8 cellular contexts compared by ENCODE assay signal in genomic region chr15:66700412-66700801, GRCh38. TPM values are rescaled to one million over a fixed set of nuclear protein-coding genes. Genes with fewer than 3 reads are reported as not detected.
DNase-seq lines count a peak whose midpoint lies in the region; ATAC-seq, FAIRE-seq and TF ChIP-seq lines count a peak whose summit lies in the region.

No MANE protein-coding gene starts in this region.

- WGBS in HUES64, result 9% methylated on average over 13 of the region's 13 CpGs
- WGBS in small intestine, 3 donors, result 4 to 9% (median 8%) methylated on average over 13 of the region's 13 CpGs

- H3K4me1 Mint-ChIP-seq in naive thymus-derived CD8-positive, alpha-beta T cell, result peaks cover 7 to 21% (median 14%) of the 10 kb centered on the region in 4 donors

- H3K27me3 ChIP-seq in BE2C (no peaks in the 10 kb centered on the region), HUES64 (ENCODE audit: insufficient read depth, low read length) (peaks cover 37% of the 10 kb centered on the region), small intestine (ENCODE audit: control insufficient read depth in 2 of 2, insufficient read depth in 2 of 2, low read length in 2 of 2) (no peaks in the 10 kb centered on the region)

- H3K36me3 Mint-ChIP-seq in naive thymus-derived CD8-positive, alpha-beta T cell, result peaks cover 0 to 3% (median 0%) of the 10 kb centered on the region in 3 donors

- no peaks in the 10 kb centered on the region for H3K9me3 Mint-ChIP-seq in naive thymus-derived CD8-positive, alpha-beta T cell

- TF ChIP-seq CTCF in BE2C (IDR thresholded peaks at IDR 0.05; ENCODE audit: low read depth, low read length) (no peak), cardiac fibroblast (IDR thresholded peaks at IDR 0.05; ENCODE audit: low read depth, low read length) (no peak)

- H3K27ac ChIP-seq in HUES64 (ENCODE audit: low read depth, low read length), result no peak overlapping the region
- H3K27ac ChIP-seq in small intestine (ENCODE audit: low read depth in 1 of 2, low read length in 1 of 2), result peak overlapping the region in 1 of 2 donors; percentile 63

- H3K4me3 ChIP-seq in BE2C (ENCODE audit: low read depth, low read length), result peak overlapping the region; percentile 57
- peak overlapping the region; percentile 62 for H3K4me3 ChIP-seq in HUES64 (ENCODE audit: low read length)
- peak overlapping the region; percentile 48 to 55 for H3K4me3 ChIP-seq in cardiac fibroblast (replicated peaks in 1 of 2; ENCODE audit: low read depth in 2 of 2, low read length in 2 of 2)
- H3K4me3 ChIP-seq in small intestine (ENCODE audit: low read depth in 1 of 2, low read length in 2 of 2), result peak overlapping the region in 1 of 2 donors; percentile 80

- peaks cover 4 to 23% (median 14%) of the 10 kb centered on the region in 5 donors for H3K27me3 Mint-ChIP-seq in naive thymus-derived CD8-positive, alpha-beta T cell

- FAIRE-seq in small intestine (lab: Jason Lieb, UNC), result no peak

- POLR2A ChIA-PET in naive thymus-derived CD8-positive, alpha-beta T cell (lab: Charles Lee), result interaction anchor here (0.5 to 1.6 kb wide), 5 partner anchors 27 to 842 kb away, joined by 3 to 5 read pairs (median 4); no protein-coding TSS in a partner anchor

- H3K27ac Mint-ChIP-seq in naive thymus-derived CD8-positive, alpha-beta T cell, result peak overlapping the region in 7 of 10 donors; percentile 41 to 91 (median 83)

- DNase-seq in BE2C (no peak), cardiac fibroblast (ENCODE audit: low read depth in 2 of 2) (no peak), small intestine (no peak)
- no peak for DNase-seq in naive thymus-derived CD8-positive, alpha-beta T cell

- H3K36me3 ChIP-seq in BE2C, result peaks cover 7% of the 10 kb centered on the region; the same call in 1 of the 2 replicates
- no peaks in the 10 kb centered on the region for H3K36me3 ChIP-seq in HUES64 (ENCODE audit: insufficient read depth, low read length)
- no peaks in the 10 kb centered on the region for H3K36me3 ChIP-seq in small intestine (ENCODE audit: control insufficient read depth in 2 of 2, insufficient read depth in 2 of 2, low read length in 2 of 2)

- peak overlapping the region; percentile 70 to 94 (median 90) for H3K4me3 Mint-ChIP-seq in naive thymus-derived CD8-positive, alpha-beta T cell

- H3K9me3 ChIP-seq in BE2C, result no peaks in the 10 kb centered on the region
- no peaks in the 10 kb centered on the region for H3K9me3 ChIP-seq in HUES64 (ENCODE audit: insufficient read depth, low read depth, low read length)
- no peaks in the 10 kb centered on the region for H3K9me3 ChIP-seq in small intestine (ENCODE audit: control insufficient read depth, low read depth)

- peak in 1 of 2 donors; percentile 7 for ATAC-seq in naive thymus-derived CD8-positive, alpha-beta T cell
- ATAC-seq in GM18858 (IDR thresholded peaks at IDR 0.05; ENCODE audit: unreplicated experiment) (no peak), GM18861 (IDR thresholded peaks at IDR 0.05; ENCODE audit: unreplicated experiment) (no peak), HG03196 (IDR thresholded peaks at IDR 0.05; ENCODE audit: unreplicated experiment) (no peak)

- H3K4me1 ChIP-seq in BE2C (peaks cover 13% of the 10 kb centered on the region), HUES64 (ENCODE audit: insufficient read depth, low read length) (peaks cover 19% of the 10 kb centered on the region; the same call in 1 of the 2 replicates), small intestine (ENCODE audit: control insufficient read depth in 2 of 2, insufficient read depth in 1 of 2, low read depth in 1 of 2, low read length in 1 of 2) (no peaks in the 10 kb centered on the region)

- peak overlapping the region; percentile 49 for H3K9ac ChIP-seq in HUES64 (ENCODE audit: low read depth, low read length)

RNA-seq across cellular contexts. Expression of gene SMAD6, which starts 1.6 kb away (rescaled TPM):
- polyA plus RNA-seq in BE2C (2012; ENCODE audit: insufficient read depth, insufficient read length, low read depth), result 52.5 TPM
- 3.8 TPM for polyA plus RNA-seq in HUES64 (2013, experiment 1 of 2)
- polyA plus RNA-seq in HUES64 (2013, experiment 2 of 2), result 4.2 TPM
- under 1 TPM; 0.08 to 0.16 TPM for total RNA-seq in naive thymus-derived CD8-positive, alpha-beta T cell
- polyA plus RNA-seq in naive thymus-derived CD8-positive, alpha-beta T cell, result not detected
- polyA plus RNA-seq in small intestine, result 10 to 100 TPM in 1 of 3 donors, 1 to 10 TPM in 1, under 1 TPM in 1; 0.89 to 19.5 (median 1.4) TPM
